In genomic region chr9:128092199-128092977, GRCh38 we compare ENCODE assay signal across 9 cellular contexts. TPM values are rescaled to one million over a fixed set of nuclear protein-coding genes. Genes with fewer than 3 reads are reported as not detected.
DNase-seq lines count a peak whose midpoint lies in the region; ATAC-seq and TF ChIP-seq lines count a peak whose summit lies in the region.
"Had no signal": no experiment of that assay in that cellular context is flagged by ENCODE, and none has a peak within 500 bp of the region (broad histone marks: within the 10 kb centered on the region; RNA-seq: fewer than 3 reads in every experiment).

No MANE protein-coding gene starts in this region.

- 81% methylated on average over 15 of the region's 16 CpGs for WGBS in SK-N-SH (ENCODE audit: low lambda C conversion rate)
- 81% methylated on average over 16 of the region's 16 CpGs for whole genome bisulfite sequencing in suprapubic skin

- H2AFZ ChIP-seq in SK-N-SH (ENCODE audit: low read depth), result no peak overlapping the region

- CTCF ChIA-PET in SK-N-SH (lab: Yijun Ruan, JAX), result interaction anchor here (1.0 to 18.8 kb wide), 9 partner anchors 9 to 150 kb away, joined by 3 to 246 read pairs (median 5); partner anchors contain the start of gene NAIF1

- H3K9ac ChIP-seq in SK-N-SH, result peak overlapping the region; percentile 67
- peak overlapping the region; percentile 74 for H3K9ac ChIP-seq in adipocyte (ENCODE audit: low read length)

- H3K27me3 ChIP-seq in SK-N-SH (ENCODE audit: insufficient read depth), result no peaks in the 10 kb centered on the region
- no peaks in the 10 kb centered on the region for H3K27me3 ChIP-seq in adipocyte (replicated peaks; ENCODE audit: control insufficient read depth, insufficient read depth, low read length)
- H3K27me3 ChIP-seq in lower lobe of right lung (ENCODE audit: low read depth), result no peaks in the 10 kb centered on the region
- no peaks in the 10 kb centered on the region for H3K27me3 ChIP-seq in suprapubic skin

- TF ChIP-seq EP300 in SK-N-SH (IDR thresholded peaks at IDR 0.05; ENCODE audit: borderline replicate concordance in 1 of 2, low read depth in 1 of 2, low read length in 1 of 2) (no peak), suprapubic skin (IDR thresholded peaks at IDR 0.05) (no peak)

- intact Hi-C loops in lower lobe of right lung (cut with DNase I), result no loop called here

- H3F3A ChIP-seq in SK-N-SH (replicated peaks; ENCODE audit: insufficient read depth), result peaks cover 29% of the 10 kb centered on the region

- H3K9me3 ChIP-seq in SK-N-SH, result no peaks in the 10 kb centered on the region
- no peaks in the 10 kb centered on the region for H3K9me3 ChIP-seq in adipocyte (ENCODE audit: control insufficient read depth, low read length)
- H3K9me3 ChIP-seq in lower lobe of right lung, result no peaks in the 10 kb centered on the region
- H3K9me3 ChIP-seq in suprapubic skin, result no peaks in the 10 kb centered on the region

- no peak for TF ChIP-seq RAD21 in SK-N-SH (IDR thresholded peaks at IDR 0.05; ENCODE audit: low read length)

- H3K79me2 ChIP-seq in SK-N-SH (ENCODE audit: insufficient read depth), result peaks cover 88% of the 10 kb centered on the region

- H4K20me1 ChIP-seq in SK-N-SH (ENCODE audit: insufficient read depth), result no peaks in the 10 kb centered on the region

- peak overlapping the region; percentile 5 to 96 for H3K27ac ChIP-seq in SK-N-SH (ENCODE audit: low read depth in 2 of 2, low read length in 1 of 2)
- peak overlapping the region; percentile 95 for H3K27ac ChIP-seq in lower lobe of right lung
- peak overlapping the region; percentile 94 for H3K27ac ChIP-seq in suprapubic skin

- ATAC-seq in SK-N-SH treated with all-trans-retinoic acid at 6 μM for 48 hours (no peak), lower lobe of right lung (no peak)

- H3K4me3 ChIP-seq in SK-N-SH (ENCODE audit: low read depth in 2 of 2, low read length in 1 of 2) (peak overlapping the region; percentile 24 to 63; a peak in 3 of 4 replicates), adipocyte (ENCODE audit: low read length) (peak overlapping the region; percentile 76), lower lobe of right lung (no peak overlapping the region), suprapubic skin (no peak overlapping the region)

- H3K36me3 ChIP-seq in SK-N-SH (replicated peaks in 1 of 2; ENCODE audit: control insufficient read depth in 1 of 2, insufficient read depth in 2 of 2, low read length in 1 of 2) (peaks cover 0 to 2% of the 10 kb centered on the region in 2 experiments), adipocyte (ENCODE audit: control insufficient read depth, insufficient read depth, low read length, severe bottlenecking) (no peaks in the 10 kb centered on the region), lower lobe of right lung (no peaks in the 10 kb centered on the region), suprapubic skin (no peaks in the 10 kb centered on the region)

- POLR2A ChIA-PET in SK-N-SH (lab: Yijun Ruan, JAX), result no interaction called here

- TF ChIP-seq CTCF in SK-N-SH (IDR thresholded peaks at IDR 0.05) (no peak), lower lobe of right lung (IDR thresholded peaks at IDR 0.05) (no peak), suprapubic skin (IDR thresholded peaks at IDR 0.05) (no peak)

- peaks cover 40% of the 10 kb centered on the region in 2 experiments for H3K4me1 ChIP-seq in SK-N-SH (ENCODE audit: control insufficient read depth in 1 of 2, insufficient read depth in 2 of 2, low read depth in 1 of 2, low read length in 1 of 2)
- peaks cover 42% of the 10 kb centered on the region for H3K4me1 ChIP-seq in adipocyte (ENCODE audit: control insufficient read depth, insufficient read depth, low read length)
- H3K4me1 ChIP-seq in lower lobe of right lung, result peaks cover 83% of the 10 kb centered on the region
- peaks cover 57% of the 10 kb centered on the region for H3K4me1 ChIP-seq in suprapubic skin

- H3K9me2 ChIP-seq in SK-N-SH, result no peaks in the 10 kb centered on the region

- DNase-seq in SK-N-SH (no peak), adipocyte (ENCODE audit: low read depth) (no peak), lower lobe of right lung (no peak), suprapubic skin (ENCODE audit: low spot score in 2 of 2) (no peak), SHP77 treated with DMSO at 0.1 percent for 48 hours (lab: John Stamatoyannopoulos, UW) (no peak), kidney glomerular epithelial cell (lab: John Stamatoyannopoulos, UW) (no peak), NCI-H1694 (lab: John Stamatoyannopoulos, UW) (no peak)
- DNase-seq: HCEC 1CT had no signal

- H3K4me2 ChIP-seq in SK-N-SH, result peak overlapping the region; percentile 92

- no peak for TF ChIP-seq POLR2A in suprapubic skin (IDR thresholded peaks at IDR 0.05)

TF ChIP-seq in SK-N-SH, 30 proteins besides CTCF, POLR2A, EP300 and RAD21 (continues in another document):
- TF ChIP-seq NRF1 (IDR thresholded peaks at IDR 0.05; ENCODE audit: low read depth, low read length) (no peak), SMC3 (IDR thresholded peaks at IDR 0.05; ENCODE audit: low read depth, low read length) (no peak), YY1 (IDR thresholded peaks at IDR 0.05; ENCODE audit: low read depth) (no peak), PBX3 (IDR thresholded peaks at IDR 0.05) (no peak), MAX (IDR thresholded peaks at IDR 0.05; ENCODE audit: low read depth) (no peak)

TF ChIP-seq in SK-N-SH treated with all-trans-retinoic acid at 6 μM for 48 hours, 23 proteins besides CTCF, POLR2A, EP300 and RAD21 (continues in another document):
- TF ChIP-seq ZNF8 (CRISPR knock-in tag; IDR thresholded peaks at IDR 0.05), result no peak
- TF ChIP-seq ISL1 (CRISPR knock-in tag; IDR thresholded peaks at IDR 0.05), result no peak
- TF ChIP-seq TCF4 (CRISPR knock-in tag; IDR thresholded peaks at IDR 0.05; ENCODE audit: borderline replicate concordance), result no peak
- no peak for TF ChIP-seq PPARA (CRISPR knock-in tag; IDR thresholded peaks at IDR 0.05; ENCODE audit: borderline replicate concordance)
- no peak for TF ChIP-seq ZNF565 (CRISPR knock-in tag; conservative IDR thresholded peaks at IDR 0.05; ENCODE audit: low read depth)
- TF ChIP-seq CREB5 (CRISPR knock-in tag; IDR thresholded peaks at IDR 0.05; ENCODE audit: low read depth), result no peak
- no peak for TF ChIP-seq TOX (CRISPR knock-in tag; IDR thresholded peaks at IDR 0.05; ENCODE audit: borderline replicate concordance)
- no peak for TF ChIP-seq POU6F1 (CRISPR knock-in tag; IDR thresholded peaks at IDR 0.05; ENCODE audit: borderline replicate concordance, low read depth)
- no peak for TF ChIP-seq ZNF70 (CRISPR knock-in tag; IDR thresholded peaks at IDR 0.05)
- TF ChIP-seq GLIS3 (CRISPR knock-in tag; IDR thresholded peaks at IDR 0.05), result no peak

RNA-seq across cellular contexts. Expression of gene SLC25A25, which starts 24.4 kb away (rescaled TPM):
- 12.1 and 12.3 TPM in 2 replicates for polyA plus RNA-seq in SK-N-SH (2012; rRNA removed)
- 7.5 and 10.3 TPM in 2 replicates for polyA plus RNA-seq in SK-N-SH (2012; cell fraction: cytosol; rRNA removed)
- polyA plus RNA-seq in SK-N-SH (2012; cell fraction: nucleus; rRNA removed), result 19.6 and 24.1 TPM in 2 replicates
- total RNA-seq in lower lobe of right lung, result 27.3 TPM
- 100 to 1,000 TPM in 1 of 4 donors, 10 to 100 TPM in 3; 37.9 to 106 (median 66.5) TPM for total RNA-seq in suprapubic skin

RNA-seq across cellular contexts. Expression of gene NAIF1, which starts 25.3 kb away (rescaled TPM):
- 14.6 and 14.8 TPM in 2 replicates for polyA plus RNA-seq in SK-N-SH (2012; rRNA removed)
- 10.0 and 12.9 TPM in 2 replicates for polyA plus RNA-seq in SK-N-SH (2012; cell fraction: cytosol; rRNA removed)
- 7.9 and 8.3 TPM in 2 replicates for polyA plus RNA-seq in SK-N-SH (2012; cell fraction: nucleus; rRNA removed)
- total RNA-seq in lower lobe of right lung, result 11.3 TPM
- total RNA-seq in suprapubic skin, result 10 to 100 TPM in 3 of 4 donors, 1 to 10 TPM in 1; 9.6 to 14.7 (median 12.6) TPM

RNA-seq across cellular contexts. Expression of gene PTGES2, which starts 35.1 kb away (rescaled TPM):
- 130 and 141 TPM in 2 replicates for polyA plus RNA-seq in SK-N-SH (2012; rRNA removed)
- 56.6 and 84.9 TPM in 2 replicates for polyA plus RNA-seq in SK-N-SH (2012; cell fraction: cytosol; rRNA removed)
- polyA plus RNA-seq in SK-N-SH (2012; cell fraction: nucleus; rRNA removed), result 165 and 193 TPM in 2 replicates
- total RNA-seq in lower lobe of right lung (30.6 TPM), suprapubic skin (10 to 100 TPM; 47.4 to 76.0 (median 55.9) TPM)

RNA-seq across cellular contexts. Expression of gene LCN2, which starts 56.9 kb away (rescaled TPM):
- polyA plus RNA-seq in SK-N-SH (2012; rRNA removed), result not detected in 2 replicates
- polyA plus RNA-seq in SK-N-SH (2012; cell fraction: cytosol; rRNA removed), result not detected in 2 replicates
- polyA plus RNA-seq in SK-N-SH (2012; cell fraction: nucleus; rRNA removed), result not detected in 2 replicates
- total RNA-seq in lower lobe of right lung (83.4 TPM), suprapubic skin (10 to 100 TPM in 2 of 4 donors, 1 to 10 TPM in 2; 6.0 to 45.7 (median 22.3) TPM)

Comparison
In these comparisons a context has a peak if more than half of its experiments do, and no peak if none do; other contexts are left out.
1. H3K4me3 ChIP-seq: peak in SK-N-SH (2 of 2) and adipocyte (single experiment); none in lower lobe of right lung (single experiment) and suprapubic skin (single experiment).
2. Peak in every context shown above with its lines, with median percentiles within 50 percentile points of each other: H3K27ac ChIP-seq.